11 cellular contexts compared by ENCODE assay signal in genomic region chr10:22491931-22492615, GRCh38.
DNase-seq lines count a peak whose midpoint lies in the region; ATAC-seq, FAIRE-seq and TF ChIP-seq lines count a peak whose summit lies in the region.
"Had no signal": no experiment of that assay in that cellular context is flagged by ENCODE, and none has a peak within 500 bp of the region (broad histone marks: within the 10 kb centered on the region; RNA-seq: fewer than 3 reads in every experiment).

No MANE protein-coding gene starts in this region.

- no peaks in the 10 kb centered on the region for H3K9me3 ChIP-seq in CD8-positive, alpha-beta memory T cell (ENCODE audit: low read length)
- H3K9me3 ChIP-seq in GM12878 (replicated peaks; ENCODE audit: control insufficient read depth, insufficient read depth, low read length) (no peaks in the 10 kb centered on the region), right atrium auricular region (no peaks in the 10 kb centered on the region)
- H3K9me3 ChIP-seq: Caco-2 had no signal

- in situ Hi-C loops in GM12878 (cut with MboI): no loop called here

- no peak for TF ChIP-seq EP300 in GM12878 (IDR thresholded peaks at IDR 0.05; ENCODE audit: borderline replicate concordance in 1 of 2, control insufficient read depth in 1 of 2, low read depth in 2 of 2, low read length in 2 of 2)

- CTCF ChIA-PET in CD8-positive, alpha-beta memory T cell (lab: Charles Lee): no interaction called here
- CTCF ChIA-PET in GM12878 (lab: Yijun Ruan, JAX): no interaction called here

- ATAC-seq in GM18870 (IDR thresholded peaks at IDR 0.05; ENCODE audit: unreplicated experiment) (peak; percentile 48), GM12878 (peak; percentile 46; the same call in 2 of the 3 replicates)

- H3K79me2 ChIP-seq in GM12878 (ENCODE audit: control insufficient read depth, insufficient read depth, low read length): no peaks in the 10 kb centered on the region

- H2AFZ ChIP-seq in GM12878 (ENCODE audit: control insufficient read depth, low read depth, low read length): no peak overlapping the region

- H3K4me1 ChIP-seq in CD8-positive, alpha-beta memory T cell (ENCODE audit: insufficient read depth, low read length): peaks cover 21% of the 10 kb centered on the region
- H3K4me1 ChIP-seq in GM12878 (ENCODE audit: control insufficient read depth, insufficient read depth, low read length) (peaks cover 6% of the 10 kb centered on the region), right atrium auricular region (no peaks in the 10 kb centered on the region)

- H3K27ac ChIP-seq in CD8-positive, alpha-beta memory T cell (ENCODE audit: low read depth, low read length): no peak overlapping the region
- H3K27ac ChIP-seq in GM12878 (ENCODE audit: control insufficient read depth, insufficient read depth) (no peak overlapping the region), right atrium auricular region (no peak overlapping the region)
- H3K27ac ChIP-seq: brain microvascular endothelial cell, KMS-11 had no signal

- no peaks in the 10 kb centered on the region for H3K27me3 ChIP-seq in CD8-positive, alpha-beta memory T cell (ENCODE audit: insufficient read depth, low read length, poor library complexity, severe bottlenecking)
- H3K27me3 ChIP-seq in GM12878 (replicated peaks in 1 of 2; ENCODE audit: control insufficient read depth in 2 of 2, insufficient read depth in 2 of 2, low read length in 1 of 2) (no peaks in the 10 kb centered on the region), right atrium auricular region (no peaks in the 10 kb centered on the region)
- H3K27me3 ChIP-seq: brain microvascular endothelial cell had no signal

- peaks cover 22 to 30% (median 25%) of the 10 kb centered on the region in 3 donors for H3K4me1 Mint-ChIP-seq in CD8-positive, alpha-beta memory T cell

- DNase-seq in CD8-positive, alpha-beta memory T cell: peak in 4 of 5 donors; percentile 16 to 67 (median 60)
- DNase-seq in NB4 (ENCODE audit: low read depth): peak; percentile 67
- no peak for DNase-seq in GM12878 (ENCODE audit: low read depth, low spot score)
- DNase-seq in right atrium auricular region (ENCODE audit: low spot score): no peak
- no peak for DNase-seq in stimulated activated CD8-positive, alpha-beta memory T cell treated with anti-CD3 and anti-CD28 coated beads, Interleukin-4, amount 100 ng/mL, for 48 hours
- DNase-seq in ureter (ENCODE audit: low spot score): no peak
- DNase-seq in NCI-H2196 treated with DMSO at 0.1 percent for 48 hours (lab: John Stamatoyannopoulos, UW; ENCODE audit: unreplicated experiment): no peak
- DNase-seq: brain microvascular endothelial cell had no signal

- no peaks in the 10 kb centered on the region for H4K20me1 ChIP-seq in GM12878 (ENCODE audit: control insufficient read depth, insufficient read depth)

- no TSS peak for BruUV-seq in GM12878 (replicated peaks; lab: Mats Ljungman, UMichigan)

- intact Hi-C loops in GM12878 (cut with micrococcal nuclease; ENCODE audit: unreplicated experiment): no loop called here

- H3K4me3 Mint-ChIP-seq in CD8-positive, alpha-beta memory T cell: peak overlapping the region in 5 of 7 donors; percentile 1 to 52 (median 16)

- no peak overlapping the region for H3K9ac ChIP-seq in GM12878 (ENCODE audit: control insufficient read depth, insufficient read depth, low read length)
- H3K9ac ChIP-seq: KMS-11 had no signal

- no peaks in the 10 kb centered on the region for H3K36me3 ChIP-seq in CD8-positive, alpha-beta memory T cell (ENCODE audit: insufficient read depth, low read length)
- no peaks in the 10 kb centered on the region for H3K36me3 ChIP-seq in GM12878 (ENCODE audit: control insufficient read depth in 2 of 2, insufficient read depth in 2 of 2, low read length in 1 of 2)
- H3K36me3 ChIP-seq in right atrium auricular region: no peaks in the 10 kb centered on the region
- H3K36me3 ChIP-seq: brain microvascular endothelial cell had no signal

- no peak overlapping the region for H3K4me3 ChIP-seq in CD8-positive, alpha-beta memory T cell (ENCODE audit: low read length)
- H3K4me3 ChIP-seq in NB4 (ENCODE audit: low read depth, low read length) (no peak overlapping the region), GM12878 (no peak overlapping the region), right atrium auricular region (no peak overlapping the region)

- POLR2A ChIA-PET in CD8-positive, alpha-beta memory T cell (lab: Charles Lee): interaction anchor here (0.8 kb wide), 1 partner anchor 55 kb away, joined by 3 read pairs; no protein-coding TSS in a partner anchor
- POLR2A ChIA-PET in GM12878 (lab: Charles Lee): no interaction called here

- TF ChIP-seq CTCF in NB4 (IDR thresholded peaks at IDR 0.05; ENCODE audit: low read depth, low read length) (no peak), GM12878 (IDR thresholded peaks at IDR 0.05 in 2 of 3, conservative IDR thresholded peaks at IDR 0.05 in 1 of 3; ENCODE audit: control insufficient read depth in 2 of 3, extremely low read depth in 1 of 3, insufficient read depth in 1 of 3, low read depth in 3 of 3, low read length in 3 of 3) (no peak), right atrium auricular region (IDR thresholded peaks at IDR 0.05) (no peak)

- WGBS in GM12878 (ENCODE audit: insufficient coverage, insufficient replicate concordance, low lambda C conversion rate, missing lambda C conversion rate): 27% methylated on average over 2 of the region's 2 CpGs

- peaks cover 0 to 6% (median 0%) of the 10 kb centered on the region in 3 donors for H3K36me3 Mint-ChIP-seq in CD8-positive, alpha-beta memory T cell

- no peaks in the 10 kb centered on the region for H3K9me3 Mint-ChIP-seq in CD8-positive, alpha-beta memory T cell

- SMC1A ChIA-PET in GM12878 (lab: Charles Lee; ENCODE audit: uncharacterized antibody, unreplicated experiment): interaction anchor here (1.0 to 1.3 kb wide), 3 partner anchors 8 to 91 kb away, joined by 3 to 4 read pairs (median 3); no protein-coding TSS in a partner anchor

- no peak for FAIRE-seq in GM12878 (lab: Jason Lieb, UNC)

- TF ChIP-seq POLR2A in NB4 (IDR thresholded peaks at IDR 0.05; ENCODE audit: extremely low read depth, insufficient read length) (no peak), GM12878 (IDR thresholded peaks at IDR 0.05; ENCODE audit: low read depth, low read length) (no peak)

- TF ChIP-seq RAD21 in GM12878 (IDR thresholded peaks at IDR 0.05; ENCODE audit: insufficient read depth, low read depth, low read length): no peak

- peak overlapping the region; percentile 11; the same call in 1 of the 2 replicates for H3K4me2 ChIP-seq in GM12878 (ENCODE audit: control insufficient read depth, insufficient read depth)
- H3K4me2 ChIP-seq: KMS-11 had no signal

- H3K27me3 Mint-ChIP-seq in CD8-positive, alpha-beta memory T cell: peaks cover 12 to 27% of the 10 kb centered on the region in 2 donors

- peak overlapping the region in 1 of 8 donors; percentile 12 for H3K27ac Mint-ChIP-seq in CD8-positive, alpha-beta memory T cell

- RAD21 ChIA-PET in GM12878 (lab: Charles Lee; ENCODE audit: unreplicated experiment): no interaction called here

TF ChIP-seq in GM12878, 131 proteins besides CTCF, POLR2A, EP300 and RAD21 (continues in another document):
- TF ChIP-seq REST (IDR thresholded peaks at IDR 0.05; ENCODE audit: low read depth, low read length): no peak

Comparison
In these comparisons a context has a peak if more than half of its experiments do, and no peak if none do; other contexts are left out.
1. DNase-seq: peak in CD8-positive, alpha-beta memory T cell (4 of 5) and NB4 (single experiment); none in GM12878 (single experiment), right atrium auricular region (single experiment), stimulated activated CD8-positive, alpha-beta memory T cell treated with anti-CD3 and anti-CD28 coated beads, Interleukin-4, amount 100 ng/mL, for 48 hours (single experiment), ureter (single experiment) and NCI-H2196 treated with DMSO at 0.1 percent for 48 hours (single experiment).